ENCODE assay signal across 27 cellular contexts in genomic region chr16:19105131-19105530, GRCh38.
"Had no signal": no experiment of that assay in that cellular context is flagged by ENCODE, and none has a peak within 500 bp of the region (broad histone marks: within the 10 kb centered on the region; RNA-seq: fewer than 3 reads in every experiment).

No MANE protein-coding gene starts in this region.

- H3K36me3 ChIP-seq: adrenal gland, ascending aorta, brain microvascular endothelial cell, gastrocnemius medialis, left ventricle myocardium inferior, spleen, transverse colon, WERI-Rb-1 had no signal

- H3K27me3 ChIP-seq: adrenal gland, ascending aorta, brain microvascular endothelial cell, dorsolateral prefrontal cortex, gastrocnemius medialis, spleen, testis, transverse colon had no signal

- H3K27ac Mint-ChIP-seq: activated naive CD4-positive, alpha-beta T cell treated with anti-CD3 and anti-CD28 coated beads for 36 hours; activated naive CD8-positive, alpha-beta T cell treated with anti-CD3 and anti-CD28 coated beads for 36 hours; T-helper 17 cell had no signal

- H3K4me1 ChIP-seq: adrenal gland, ascending aorta, gastrocnemius medialis, left ventricle myocardium inferior, testis had no signal

- H3K4me3 Mint-ChIP-seq: activated naive CD4-positive, alpha-beta T cell treated with anti-CD3 and anti-CD28 coated beads for 36 hours; activated naive CD8-positive, alpha-beta T cell treated with anti-CD3 and anti-CD28 coated beads for 36 hours; T-helper 17 cell had no signal

- H3K9me3 ChIP-seq: adrenal gland, ascending aorta, gastrocnemius medialis, testis, transverse colon had no signal

- DNase-seq: activated CD4-positive, alpha-beta T cell treated with anti-CD3 and anti-CD28 coated beads for 48 hours; activated CD4-positive, alpha-beta T cell treated with anti-CD3 and anti-CD28 coated beads, Interleukin-2, amount 50 U/mL, for 48 hours; activated CD8-positive, alpha-beta memory T cell treated with anti-CD3 and anti-CD28 coated beads for 24 hours; activated effector memory CD4-positive, alpha-beta T cell treated with anti-CD3 and anti-CD28 coated beads, Interleukin-2, amount 50 U/mL, for 16 hours; activated naive CD4-positive, alpha-beta T cell treated with anti-CD3 and anti-CD28 coated beads for 36 hours; activated naive CD8-positive, alpha-beta T cell treated with anti-CD3 and anti-CD28 coated beads for 36 hours; adrenal gland; brain microvascular endothelial cell; dorsolateral prefrontal cortex; effector memory CD4-positive, alpha-beta T cell; gastrocnemius medialis; glutamatergic neuron; islet precursor cell; left ventricle myocardium inferior; posterior cingulate gyrus; right cardiac atrium; spleen; stimulated activated naive CD4-positive, alpha-beta T cell treated with Interleukin-2 at 50 U/mL for 16 hours; T-helper 17 cell; T1000; testis; transverse colon; WERI-Rb-1 had no signal

- ATAC-seq: activated CD4-positive, CD25-positive, alpha-beta regulatory T cell treated with anti-CD3 and anti-CD28 coated beads, Interleukin-2, amount 50 U/mL, for 24 hours; gastrocnemius medialis; right cardiac atrium; T-helper 17 cell had no signal

- H3K4me1 Mint-ChIP-seq: T-helper 17 cell had no signal

- H3K36me3 Mint-ChIP-seq: activated naive CD8-positive, alpha-beta T cell treated with anti-CD3 and anti-CD28 coated beads for 36 hours had no signal

- H3K4me3 ChIP-seq: adrenal gland, ascending aorta, coronary artery, dorsolateral prefrontal cortex, gastrocnemius medialis, left ventricle myocardium inferior, lung, spleen, testis, transverse colon had no signal

- H3K27ac ChIP-seq: adrenal gland, ascending aorta, brain microvascular endothelial cell, coronary artery, dorsolateral prefrontal cortex, gastrocnemius medialis, left ventricle myocardium inferior, spleen, testis, transverse colon, WERI-Rb-1 had no signal

- H3K9me3 Mint-ChIP-seq: activated naive CD4-positive, alpha-beta T cell treated with anti-CD3 and anti-CD28 coated beads for 36 hours; activated naive CD8-positive, alpha-beta T cell treated with anti-CD3 and anti-CD28 coated beads for 36 hours had no signal
